28 cellular contexts compared by ENCODE assay signal in the genomic region with DNA sequence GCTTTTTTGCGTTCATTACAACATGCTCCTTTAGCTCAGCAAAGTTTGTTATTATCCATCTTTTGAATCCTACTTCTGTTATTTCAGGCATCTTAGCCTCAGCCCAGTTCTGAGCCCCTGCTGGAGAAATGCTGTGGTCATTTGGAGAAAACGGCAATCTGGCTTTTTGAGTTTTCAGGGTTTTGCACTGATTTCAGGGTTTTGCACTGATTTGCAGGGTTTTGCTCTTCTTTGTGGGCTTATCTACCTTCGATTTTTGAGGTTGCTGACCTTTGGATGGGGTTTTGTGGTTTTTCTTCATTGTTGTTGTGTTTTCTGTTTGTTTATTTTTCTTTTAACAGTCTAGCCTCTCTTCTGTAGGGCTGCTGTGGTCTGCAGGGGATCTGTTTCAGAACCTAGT.
"Had no signal": no experiment of that assay in that cellular context is flagged by ENCODE, and none has a peak within 500 bp of the region (broad histone marks: within the 10 kb centered on the region; RNA-seq: fewer than 3 reads in every experiment).

No MANE protein-coding gene starts in this region.

- H3K4me3 Mint-ChIP-seq: naive thymus-derived CD4-positive, alpha-beta T cell; natural killer cell; nephron; neural crest cell; stimulated activated memory B cell treated with anti-CD40 and anti-IgM and Interleukin-4, amounts not matched to agents 10 μg/mL and 1 μg/mL and 100 μg/mL, for 72 hours; stimulated activated naive CD8-positive, alpha-beta T cell treated with anti-CD3 and anti-CD28 coated beads, Interleukin-15, amount 100 ng/mL, for 72 hours; type B pancreatic cell had no signal

- H3K27ac Mint-ChIP-seq: naive thymus-derived CD4-positive, alpha-beta T cell; natural killer cell; nephron; type B pancreatic cell had no signal

- ATAC-seq: naive thymus-derived CD4-positive, alpha-beta T cell; natural killer cell; pancreas; right cardiac atrium; right lobe of liver; stimulated activated memory B cell treated with anti-CD40 and anti-IgM and Interleukin-4, amounts not matched to agents 10 μg/mL and 1 μg/mL and 100 μg/mL, for 72 hours; stimulated activated naive CD8-positive, alpha-beta T cell treated with anti-CD3 and anti-CD28 coated beads, Interleukin-15, amount 100 ng/mL, for 72 hours; stimulated activated naive CD8-positive, alpha-beta T cell treated with anti-CD3 and anti-CD28 coated beads, Interleukin-15, Interleukin-2, amounts not matched to agents 100 U/mL and 50 U/mL, for 24 hours; upper lobe of right lung had no signal

- H3K4me1 Mint-ChIP-seq: nephron; neural crest cell; stimulated activated naive CD8-positive, alpha-beta T cell treated with anti-CD3 and anti-CD28 coated beads, Interleukin-15, amount 100 ng/mL, for 72 hours had no signal

- H3K4me1 ChIP-seq: pancreas, prostate gland, right lobe of liver, sigmoid colon, suprapubic skin, testis, transverse colon, upper lobe of right lung, uterus had no signal

- H3K27me3 Mint-ChIP-seq: naive thymus-derived CD4-positive, alpha-beta T cell; stimulated activated memory B cell treated with anti-CD40 and anti-IgM and Interleukin-4, amounts not matched to agents 10 μg/mL and 1 μg/mL and 100 μg/mL, for 72 hours; stimulated activated naive CD8-positive, alpha-beta T cell treated with anti-CD3 and anti-CD28 coated beads, Interleukin-15, amount 100 ng/mL, for 72 hours; type B pancreatic cell had no signal

- FAIRE-seq: pancreas, small intestine had no signal

- H3K4me3 ChIP-seq: pancreas, prostate gland, right lobe of liver, sigmoid colon, suprapubic skin, testis, tibial artery, transverse colon, upper lobe of right lung, uterus had no signal

- H3K27ac ChIP-seq: neutrophil, pancreas, prostate gland, right lobe of liver, sigmoid colon, suprapubic skin, testis, tibial artery, transverse colon, upper lobe of right lung, uterus had no signal

- H3K9me3 ChIP-seq: neutrophil, pancreas, prostate gland, testis, upper lobe of right lung, uterus had no signal

- H3K9me3 Mint-ChIP-seq: type B pancreatic cell had no signal

- H3K36me3 ChIP-seq: neutrophil, pancreas, prostate gland, right lobe of liver, suprapubic skin, transverse colon, upper lobe of right lung, uterus had no signal

- DNase-seq: naive thymus-derived CD4-positive, alpha-beta T cell; natural killer cell; nucleus accumbens; pancreas; right cardiac atrium; right lobe of liver; sigmoid colon; small intestine; stimulated activated CD4-positive, alpha-beta T cell treated with anti-CD3 and anti-CD28 coated beads, Interleukin-15, amount 100 ng/mL, for 24 hours; stimulated activated CD4-positive, alpha-beta T cell treated with anti-CD3 and anti-CD28 coated beads, Interleukin-2, amount 100 ng/mL, for 24 hours; stimulated activated CD4-positive, alpha-beta T cell treated with anti-CD3 and anti-CD28 coated beads, Interleukin-2, amount 100 ng/mL, for 48 hours; stimulated activated CD4-positive, alpha-beta T cell treated with anti-CD3 and anti-CD28 coated beads, Interleukin-4, amount 100 ng/mL, for 24 hours; stimulated activated naive CD4-positive, alpha-beta T cell; stimulated activated naive CD8-positive, alpha-beta T cell treated with anti-CD3 and anti-CD28 coated beads, Interleukin-15, amount 100 ng/mL, for 72 hours; stimulated activated naive CD8-positive, alpha-beta T cell treated with anti-CD3 and anti-CD28 coated beads, Interleukin-15, Interleukin-2, amounts not matched to agents 100 U/mL and 50 U/mL, for 24 hours; substantia nigra; testis; tibial artery; transverse colon; upper lobe of right lung; uterus had no signal

- H3K27me3 ChIP-seq: neutrophil, pancreas, right lobe of liver, sigmoid colon, suprapubic skin, testis, tibial artery, transverse colon, upper lobe of right lung, uterus had no signal
